ENCODE assay signal across 8 cellular contexts in genomic region chr12:113462117-113462774, GRCh38. TPM values are rescaled to one million over a fixed set of nuclear protein-coding genes. Genes with fewer than 3 reads are reported as not detected.
DNase-seq lines count a peak whose midpoint lies in the region; ATAC-seq and TF ChIP-seq lines count a peak whose summit lies in the region.

No MANE protein-coding gene starts in this region.

- intact Hi-C loops in activated CD8-positive, alpha-beta T cell treated with anti-CD3 and anti-CD28 coated beads for 36 hours (cut with micrococcal nuclease) = no loop called here

- no peak overlapping the region; the same call in 1 of the 2 replicates for H3K4me3 ChIP-seq in BJ (ENCODE audit: low read depth, low read length)
- H3K4me3 ChIP-seq in effector memory CD4-positive, alpha-beta T cell (ENCODE audit: insufficient read depth, low read depth, low read length, poor library complexity, severe bottlenecking) = no peak overlapping the region
- H3K4me3 ChIP-seq in mesodermal cell (ENCODE audit: extremely low read depth, insufficient read depth, low read length, poor library complexity, severe bottlenecking) = peak overlapping the region; percentile 5

- H3K36me3 Mint-ChIP-seq in activated CD8-positive, alpha-beta T cell treated with anti-CD3 and anti-CD28 coated beads for 36 hours (ENCODE audit: low read depth) = no peaks in the 10 kb centered on the region

- no peak overlapping the region for H3K27ac ChIP-seq in effector memory CD4-positive, alpha-beta T cell (ENCODE audit: insufficient read depth, low read length, poor library complexity, severe bottlenecking)
- H3K27ac ChIP-seq in mesodermal cell (ENCODE audit: low read depth, low read length, severe bottlenecking) = no peak overlapping the region

- peaks cover 53% of the 10 kb centered on the region for H3K27me3 Mint-ChIP-seq in activated CD8-positive, alpha-beta T cell treated with anti-CD3 and anti-CD28 coated beads for 36 hours

- H3K4me3 Mint-ChIP-seq in activated CD8-positive, alpha-beta T cell treated with anti-CD3 and anti-CD28 coated beads for 36 hours = peak overlapping the region; percentile 51

- no peak for DNase-seq in BJ (ENCODE audit: low read depth)
- DNase-seq in HEK293T (ENCODE audit: extremely low spot score) = peak; percentile 80
- peak; percentile 31 for DNase-seq in NCI-H774 (lab: John Stamatoyannopoulos, UW)
- DNase-seq in activated CD8-positive, alpha-beta T cell treated with anti-CD3 and anti-CD28 coated beads for 36 hours = peak; percentile 85
- DNase-seq in effector memory CD4-positive, alpha-beta T cell = peak; percentile 9 to 34 (median 19)
- DNase-seq in stimulated activated CD8-positive, alpha-beta memory T cell treated with anti-CD3 and anti-CD28 coated beads, Interleukin-2, amount 100 ng/mL, for 1 hour (ENCODE audit: low read depth in 2 of 2) = peak; percentile 20 to 39

- H3K9me3 Mint-ChIP-seq in activated CD8-positive, alpha-beta T cell treated with anti-CD3 and anti-CD28 coated beads for 36 hours = no peaks in the 10 kb centered on the region

- peak; percentile 73 for ATAC-seq in activated CD8-positive, alpha-beta T cell treated with anti-CD3 and anti-CD28 coated beads for 36 hours
- no peak for ATAC-seq in HG02938 (IDR thresholded peaks at IDR 0.05; ENCODE audit: unreplicated experiment)

- POLR2A ChIA-PET in BJ (lab: Charles Lee) (no interaction called here), HEK293T (lab: Yijun Ruan, JAX) (no interaction called here)
- POLR2A ChIA-PET in activated CD8-positive, alpha-beta T cell treated with anti-CD3 and anti-CD28 coated beads for 36 hours (lab: Charles Lee) = no interaction called here

- H3K4me1 Mint-ChIP-seq in activated CD8-positive, alpha-beta T cell treated with anti-CD3 and anti-CD28 coated beads for 36 hours (ENCODE audit: low read depth) = peaks cover 15% of the 10 kb centered on the region

- CTCF ChIA-PET in BJ (lab: Yijun Ruan, JAX) = interaction anchor here (0.6 to 4.5 kb wide), 17 partner anchors 9 to 485 kb away, joined by 3 to 33 read pairs (median 4); no protein-coding TSS in a partner anchor
- CTCF ChIA-PET in HEK293T (lab: Yijun Ruan, JAX) = interaction anchor here (0.6 to 1.6 kb wide), 14 partner anchors 10 to 775 kb away, joined by 3 to 11 read pairs (median 3); no protein-coding TSS in a partner anchor
- CTCF ChIA-PET in activated CD8-positive, alpha-beta T cell treated with anti-CD3 and anti-CD28 coated beads for 36 hours (lab: Charles Lee) = interaction anchor here (0.6 to 2.4 kb wide), 10 partner anchors 8 to 222 kb away, joined by 3 to 13 read pairs (median 3); no protein-coding TSS in a partner anchor

- no peaks in the 10 kb centered on the region for H3K9me3 ChIP-seq in effector memory CD4-positive, alpha-beta T cell (ENCODE audit: control insufficient read depth, low read length)
- H3K9me3 ChIP-seq in mesodermal cell (ENCODE audit: control insufficient read depth, low read length) = no peaks in the 10 kb centered on the region

- TF ChIP-seq CTCF in BJ (IDR thresholded peaks at IDR 0.05; ENCODE audit: insufficient read depth, low read depth, low read length) = peak; percentile 97
- TF ChIP-seq CTCF in activated CD8-positive, alpha-beta T cell treated with anti-CD3 and anti-CD28 coated beads for 36 hours (IDR thresholded peaks at IDR 0.05) = peak; percentile 91

- H3K27me3 ChIP-seq in BJ (ENCODE audit: control insufficient read depth, insufficient read depth, low read length) = peaks cover 54% of the 10 kb centered on the region
- H3K27me3 ChIP-seq in effector memory CD4-positive, alpha-beta T cell (replicated peaks; ENCODE audit: control insufficient read depth, insufficient read depth, low read length, poor library complexity, severe bottlenecking) = peaks cover 40% of the 10 kb centered on the region

- H3K36me3 ChIP-seq in BJ (ENCODE audit: control insufficient read depth, insufficient read depth, low read length) (no peaks in the 10 kb centered on the region), mesodermal cell (ENCODE audit: control insufficient read depth, insufficient read depth, low read length) (no peaks in the 10 kb centered on the region)
- H3K36me3 ChIP-seq in effector memory CD4-positive, alpha-beta T cell (ENCODE audit: control insufficient read depth, insufficient read depth, low read length) = no peaks in the 10 kb centered on the region

- H3K27ac Mint-ChIP-seq in activated CD8-positive, alpha-beta T cell treated with anti-CD3 and anti-CD28 coated beads for 36 hours = no peak overlapping the region

- H3K4me1 ChIP-seq in effector memory CD4-positive, alpha-beta T cell (ENCODE audit: control insufficient read depth, insufficient read depth, low read length, poor library complexity, severe bottlenecking) = peaks cover 23% of the 10 kb centered on the region
- peaks cover 6% of the 10 kb centered on the region for H3K4me1 ChIP-seq in mesodermal cell (ENCODE audit: control insufficient read depth, insufficient read depth, low read length, poor library complexity, severe bottlenecking)

- WGBS in mesodermal cell (ENCODE audit: insufficient coverage in 2 of 2), 2 experiments = 4 to 9% methylated on average over 14 to 19 of the region's 25 CpGs

TF ChIP-seq in HEK293T, 16 proteins besides CTCF, POLR2A, EP300 and RAD21:
- TF ChIP-seq FOXK2 (IDR thresholded peaks at IDR 0.05) = no peak
- TF ChIP-seq HDGF (IDR thresholded peaks at IDR 0.05; ENCODE audit: borderline replicate concordance) = no peak
- TF ChIP-seq L3MBTL2 (conservative IDR thresholded peaks at IDR 0.05) = no peak
- no peak for TF ChIP-seq PKNOX1 (IDR thresholded peaks at IDR 0.05)
- TF ChIP-seq ELF4 (IDR thresholded peaks at IDR 0.05) = no peak
- TF ChIP-seq TARDBP (IDR thresholded peaks at IDR 0.05) = no peak

RNA-seq across cellular contexts. Expression of gene LHX5, which starts 9.4 kb away (rescaled TPM):
- not detected in 2 replicates for polyA plus RNA-seq in BJ (2011; rRNA removed)
- not detected in 2 replicates for polyA minus RNA-seq in BJ (2011; rRNA and poly(A)+ RNA removed)
- not detected for total RNA-seq in activated CD8-positive, alpha-beta T cell treated with anti-CD3 and anti-CD28 coated beads for 36 hours
- polyA plus RNA-seq in mesodermal cell (2013, experiment 1 of 2) = 0.07 TPM
- 0.10 TPM for polyA plus RNA-seq in mesodermal cell (2013, experiment 2 of 2)

RNA-seq across cellular contexts. Expression of gene SDSL, which starts 40.1 kb away (rescaled TPM):
- polyA plus RNA-seq in BJ (2011; rRNA removed) = 8.6 and 13.2 TPM in 2 replicates
- 3.0 and 4.3 TPM in 2 replicates for polyA minus RNA-seq in BJ (2011; rRNA and poly(A)+ RNA removed)
- total RNA-seq in activated CD8-positive, alpha-beta T cell treated with anti-CD3 and anti-CD28 coated beads for 36 hours = not detected
- polyA plus RNA-seq in mesodermal cell (2013, experiment 1 of 2) = 4.1 TPM
- 4.2 TPM for polyA plus RNA-seq in mesodermal cell (2013, experiment 2 of 2)

RNA-seq across cellular contexts. Expression of gene SDS, which starts 58.6 kb away (rescaled TPM):
- polyA plus RNA-seq in BJ (2011; rRNA removed) = not detected in 2 replicates
- not detected in 2 replicates for polyA minus RNA-seq in BJ (2011; rRNA and poly(A)+ RNA removed)
- not detected for total RNA-seq in activated CD8-positive, alpha-beta T cell treated with anti-CD3 and anti-CD28 coated beads for 36 hours
- not detected for polyA plus RNA-seq in mesodermal cell (2013, experiment 1 of 2)
- not detected for polyA plus RNA-seq in mesodermal cell (2013, experiment 2 of 2)
